In the genomic region with DNA sequence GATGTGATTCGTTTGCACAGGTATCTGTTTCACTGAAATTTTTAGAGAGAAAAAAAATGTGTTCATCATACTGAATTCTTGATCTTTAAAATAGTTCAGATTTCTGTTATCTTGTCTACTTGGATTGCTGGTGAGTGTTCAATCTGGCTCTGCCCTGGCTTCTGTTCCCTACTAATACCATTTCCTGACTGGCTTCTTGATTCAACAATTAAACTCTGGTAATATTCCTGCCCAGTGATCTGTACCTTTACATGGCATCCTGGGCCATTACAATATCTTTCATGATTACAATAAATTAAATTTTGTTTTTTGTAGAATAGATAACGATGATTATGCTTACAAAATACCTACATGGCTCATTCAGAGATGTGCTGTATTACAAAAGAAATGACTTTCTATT, we compare ENCODE assay signal across 6 cellular contexts.
"Had no signal": no experiment of that assay in that cellular context is flagged by ENCODE, and none has a peak within 500 bp of the region (broad histone marks: within the 10 kb centered on the region; RNA-seq: fewer than 3 reads in every experiment).

No MANE protein-coding gene starts in this region.

- DNase-seq: IMR-90, KBM-7, KG1 had no signal

- H3K27ac ChIP-seq: HL-60 had no signal

- H3K4me3 ChIP-seq: K562 had no signal

- ATAC-seq: HepG2, K562 had no signal
